Comparison of ENCODE assay signal across 28 cellular contexts in genomic region chr11:71055925-71056324, GRCh38.
"Had no signal": no experiment of that assay in that cellular context is flagged by ENCODE, and none has a peak within 500 bp of the region (broad histone marks: within the 10 kb centered on the region; RNA-seq: fewer than 3 reads in every experiment).

No MANE protein-coding gene starts in this region.

- H3K4me3 Mint-ChIP-seq: mesothelial cell of epicardium; naive B cell; natural killer cell; nephron progenitor cell; stimulated activated effector memory CD8-positive, alpha-beta T cell treated with anti-CD3 and anti-CD28 coated beads, Interleukin-12 subunit alpha, Interleukin-12 subunit beta, amount 100 ng/mL, for 72 hours; stimulated activated naive CD8-positive, alpha-beta T cell treated with anti-CD3 and anti-CD28 coated beads, Interleukin-15, Interleukin-2, amounts not matched to agents 100 ng/mL and 50 ng/mL, for 24 hours; type B pancreatic cell had no signal

- H3K4me2 ChIP-seq: hepatocyte had no signal

- ATAC-seq: natural killer cell; pancreas; right cardiac atrium; sciatic nerve; stimulated activated effector memory CD8-positive, alpha-beta T cell treated with anti-CD3 and anti-CD28 coated beads, Interleukin-12 subunit alpha, Interleukin-12 subunit beta, amount 100 ng/mL, for 72 hours had no signal

- H3K27me3 Mint-ChIP-seq: type B pancreatic cell had no signal

- H3K27me3 ChIP-seq: hepatocyte, pancreas, suprapubic skin, uterus had no signal

- H3K27ac Mint-ChIP-seq: mesothelial cell of epicardium; naive B cell; natural killer cell; nephron progenitor cell; stimulated activated effector memory CD8-positive, alpha-beta T cell treated with anti-CD3 and anti-CD28 coated beads, Interleukin-12 subunit alpha, Interleukin-12 subunit beta, amount 100 ng/mL, for 72 hours; stimulated activated naive CD8-positive, alpha-beta T cell treated with anti-CD3 and anti-CD28 coated beads, Interleukin-15, Interleukin-2, amounts not matched to agents 100 ng/mL and 50 ng/mL, for 24 hours; type B pancreatic cell had no signal

- H3K27ac ChIP-seq: hepatocyte, left ventricle myocardium inferior, pancreas, prostate gland, skin epidermis, suprapubic skin, thoracic aorta, tibial artery, uterus had no signal

- H3K9me3 ChIP-seq: left ventricle myocardium inferior, pancreas, prostate gland, suprapubic skin, thoracic aorta, tibial artery, uterus had no signal

- H3K4me1 Mint-ChIP-seq: mesothelial cell of epicardium; naive B cell; natural killer cell; stimulated activated effector memory CD8-positive, alpha-beta T cell treated with anti-CD3 and anti-CD28 coated beads, Interleukin-12 subunit alpha, Interleukin-12 subunit beta, amount 100 ng/mL, for 72 hours had no signal

- H3K4me1 ChIP-seq: left ventricle myocardium inferior, pancreas, prostate gland, suprapubic skin, tibial artery, uterus had no signal

- H3K9me3 Mint-ChIP-seq: mesothelial cell of epicardium; naive B cell; natural killer cell; nephron progenitor cell; stimulated activated effector memory CD8-positive, alpha-beta T cell treated with anti-CD3 and anti-CD28 coated beads, Interleukin-12 subunit alpha, Interleukin-12 subunit beta, amount 100 ng/mL, for 72 hours; stimulated activated naive CD8-positive, alpha-beta T cell treated with anti-CD3 and anti-CD28 coated beads, Interleukin-15, Interleukin-2, amounts not matched to agents 100 ng/mL and 50 ng/mL, for 24 hours; type B pancreatic cell had no signal

- H3K36me3 Mint-ChIP-seq: mesothelial cell of epicardium; naive B cell; natural killer cell; stimulated activated effector memory CD8-positive, alpha-beta T cell treated with anti-CD3 and anti-CD28 coated beads, Interleukin-12 subunit alpha, Interleukin-12 subunit beta, amount 100 ng/mL, for 72 hours had no signal

- H3K36me3 ChIP-seq: left ventricle myocardium inferior, prostate gland, suprapubic skin, thoracic aorta, tibial artery, uterus had no signal

- H3K4me3 ChIP-seq: hepatocyte, left ventricle myocardium inferior, lung, pancreas, prostate gland, skin epidermis, suprapubic skin, thoracic aorta, tibial artery, uterus had no signal

- DNase-seq: islet precursor cell; left ventricle myocardium inferior; mesendoderm; naive B cell; natural killer cell; nephron progenitor cell; nucleus accumbens; pancreas; retina; right cardiac atrium; stimulated activated CD4-positive, alpha-beta T cell treated with anti-CD3 and anti-CD28 coated beads, Interleukin-12 subunit alpha, Interleukin-12 subunit beta, amount 100 ng/mL, for 4 hours; stimulated activated CD4-positive, alpha-beta T cell treated with anti-CD3 and anti-CD28 coated beads, Interleukin-15, amount 100 ng/mL, for 24 hours; stimulated activated CD4-positive, alpha-beta T cell treated with anti-CD3 and anti-CD28 coated beads, Interleukin-2, amount 100 ng/mL, for 24 hours; stimulated activated CD4-positive, alpha-beta T cell treated with anti-CD3 and anti-CD28 coated beads, Interleukin-4, amount 100 ng/mL, for 24 hours; stimulated activated naive CD4-positive, alpha-beta T cell; tibial artery; uterus had no signal

- H2AFZ ChIP-seq: hepatocyte had no signal
